ENCODE assay signal across 1 cellular context in genomic region chr19:38676023-38676877, GRCh38.
TF ChIP-seq lines count a peak whose summit lies in the region.

No MANE protein-coding gene starts in this region.

TF ChIP-seq in K562, 482 proteins besides CTCF, POLR2A, EP300 and RAD21 (continued from another document and continues in another):
- TF ChIP-seq ZNF407 (IDR thresholded peaks at IDR 0.05; ENCODE audit: low read depth) (no peak), ETV5 (CRISPR knock-in tag; IDR thresholded peaks at IDR 0.05; ENCODE audit: low read depth) (peak; percentile 100), ZNF449 (CRISPR knock-in tag; IDR thresholded peaks at IDR 0.05) (no peak), ZNF239 (CRISPR knock-in tag; IDR thresholded peaks at IDR 0.05) (no peak; the same call in 1 of the 2 replicates), ZNF518B (CRISPR knock-in tag; IDR thresholded peaks at IDR 0.05) (no peak), KDM5B (IDR thresholded peaks at IDR 0.05; ENCODE audit: insufficient replicate concordance, low read depth, low read length) (peak; percentile 14), ZNF436 (CRISPR knock-in tag; IDR thresholded peaks at IDR 0.05) (no peak), EP400 (IDR thresholded peaks at IDR 0.05) (peak; percentile 84), KAT8 (IDR thresholded peaks at IDR 0.05; ENCODE audit: low read depth) (no peak), ARID1B (IDR thresholded peaks at IDR 0.05) (peak; percentile 100), TEAD2 (tag; IDR thresholded peaks at IDR 0.05) (no peak), ZNF165 (CRISPR knock-in tag; IDR thresholded peaks at IDR 0.05; ENCODE audit: borderline replicate concordance) (no peak), PHF20 (IDR thresholded peaks at IDR 0.05; ENCODE audit: partially characterized antibody) (peak; percentile 39), ZNF316 (IDR thresholded peaks at IDR 0.05) (peak; percentile 72), TARDBP (IDR thresholded peaks at IDR 0.05) (no peak), FOSL1 (tag; conservative IDR thresholded peaks at IDR 0.05) (peak; percentile 100), THRB (CRISPR knock-in tag; conservative IDR thresholded peaks at IDR 0.05) (no peak), HNRNPK (IDR thresholded peaks at IDR 0.05; ENCODE audit: low read depth, low read length, poor library complexity, severe bottlenecking) (no peak), THRA (IDR thresholded peaks at IDR 0.05) (no peak), CHD7 (IDR thresholded peaks at IDR 0.05; ENCODE audit: low read depth, low read length) (no peak), GABPB2 (CRISPR knock-in tag; conservative IDR thresholded peaks at IDR 0.05) (no peak), CBX2 (IDR thresholded peaks at IDR 0.05; ENCODE audit: insufficient read depth, low read length, poor library complexity, severe bottlenecking) (no peak), STAT5A (IDR thresholded peaks at IDR 0.05; ENCODE audit: borderline replicate concordance, low read length) (peak; percentile 99), ZNF586 (CRISPR knock-in tag; conservative IDR thresholded peaks at IDR 0.05) (no peak)
